ENCODE assay signal across 19 cellular contexts in genomic region chr4:4549534-4549933, GRCh38.
"Had no signal": no experiment of that assay in that cellular context is flagged by ENCODE, and none has a peak within 500 bp of the region (broad histone marks: within the 10 kb centered on the region; RNA-seq: fewer than 3 reads in every experiment).

No MANE protein-coding gene starts in this region.

- H3K36me3 ChIP-seq: upper lobe of right lung had no signal

- H3K4me1 ChIP-seq: lower lobe of right lung, upper lobe of right lung had no signal

- ATAC-seq: activated CD8-positive, alpha-beta memory T cell treated with anti-CD3 and anti-CD28 coated beads, Interleukin-2, amount 10 ng/mL, durations not matched to agents 7 days and 5 days; activated T-helper 17 cell treated with anti-CD3 and anti-CD28 coated beads, Interleukin-2, amount 50 U/mL, for 72 hours; lower lobe of right lung; stimulated activated naive B cell treated with anti-CD40 and anti-IgM and Interleukin-4, amounts not matched to agents 10 μg/mL and 1 μg/mL and 100 μg/mL, for 72 hours; upper lobe of right lung had no signal

- DNase-seq: activated CD4-positive, alpha-beta memory T cell treated with anti-CD3 and anti-CD28 coated beads, Interleukin-2, amount 10 ng/mL, durations not matched to agents 7 days and 5 days; activated CD4-positive, alpha-beta T cell treated with anti-CD3 and anti-CD28 coated beads for 48 hours; activated CD4-positive, CD25-positive, alpha-beta regulatory T cell; activated CD8-positive, alpha-beta memory T cell treated with anti-CD3 and anti-CD28 coated beads, Interleukin-2, amount 10 ng/mL, durations not matched to agents 7 days and 5 days; activated naive CD4-positive, alpha-beta T cell; activated naive CD8-positive, alpha-beta T cell treated with anti-CD3 and anti-CD28 coated beads for 36 hours; activated T-cell treated with anti-CD3 and anti-CD28 coated beads, Interleukin-2, amount 50 U/mL, for 1 hour; amniotic stem cell; effector memory CD4-positive, alpha-beta T cell; lower lobe of right lung; retina; spleen; stimulated activated CD4-positive, alpha-beta T cell treated with anti-CD3 and anti-CD28 coated beads, Interleukin-4, amount 100 ng/mL, for 4 hours; stimulated activated naive B cell treated with anti-CD40 and anti-IgM and Interleukin-4, amounts not matched to agents 10 μg/mL and 1 μg/mL and 100 μg/mL, for 72 hours; upper lobe of right lung had no signal

- H3K9me3 ChIP-seq: lower lobe of right lung, spleen, upper lobe of right lung had no signal

- H3K27me3 ChIP-seq: cardiac muscle cell, hepatocyte, spleen, upper lobe of right lung had no signal

- H2AFZ ChIP-seq: hepatocyte had no signal

- FAIRE-seq: islet of Langerhans had no signal

- H3K4me2 ChIP-seq: hepatocyte had no signal

- H3K4me3 ChIP-seq: cardiac muscle cell, hepatocyte, lower lobe of right lung, spleen, upper lobe of right lung had no signal

- H3K27ac ChIP-seq: cardiac muscle cell, hepatocyte, lower lobe of right lung, spleen, upper lobe of right lung had no signal

- H3K79me2 ChIP-seq: hepatocyte had no signal
